15 cellular contexts compared by ENCODE assay signal in the genomic region with DNA sequence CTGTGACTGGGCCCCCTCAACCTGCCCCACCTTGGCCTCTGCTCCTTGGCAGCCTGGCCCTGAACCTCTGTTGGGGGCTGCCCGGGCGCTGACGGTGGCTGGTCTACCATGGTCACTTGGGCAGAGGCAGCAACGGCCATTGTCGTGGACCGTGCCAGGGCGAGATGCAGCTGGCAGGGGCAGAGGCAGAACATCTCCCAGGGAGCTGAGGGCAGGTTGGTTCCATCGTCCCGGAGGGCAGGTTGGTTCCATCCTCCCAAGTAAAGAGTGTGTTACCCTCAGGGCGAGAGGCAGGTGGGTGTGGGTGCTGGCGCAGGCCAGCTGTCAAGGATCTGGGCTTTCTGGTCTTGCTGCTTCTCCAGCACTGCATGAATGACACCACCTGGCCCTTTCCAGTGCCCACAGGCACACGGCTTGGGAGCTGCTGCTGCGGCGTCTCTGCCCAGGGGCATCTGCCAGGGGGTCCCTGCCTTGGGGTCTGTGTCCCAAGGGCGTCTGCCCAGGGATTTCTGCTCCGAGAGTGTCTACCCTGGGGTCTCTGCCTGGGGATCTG.
"Had no signal": no experiment of that assay in that cellular context is flagged by ENCODE, and none has a peak within 500 bp of the region (broad histone marks: within the 10 kb centered on the region; RNA-seq: fewer than 3 reads in every experiment).

No MANE protein-coding gene starts in this region.

- H2AFZ ChIP-seq: hepatocyte had no signal

- H3K27me3 ChIP-seq: breast epithelium, esophagus muscularis mucosa, hepatocyte, left lung, neutrophil, stomach, testis, upper lobe of left lung had no signal

- H3K4me2 ChIP-seq: hepatocyte had no signal

- H3K27ac ChIP-seq: breast epithelium, esophagus muscularis mucosa, hepatocyte, left lung, neutrophil, stomach, testis, upper lobe of left lung had no signal

- ATAC-seq: left lung; naive thymus-derived CD8-positive, alpha-beta T cell had no signal

- H3K9me3 ChIP-seq: breast epithelium, esophagus muscularis mucosa, left lung, neutrophil, stomach, testis, upper lobe of left lung had no signal

- H3K36me3 ChIP-seq: breast epithelium had no signal

- H3K4me3 ChIP-seq: breast epithelium, esophagus muscularis mucosa, hepatocyte, left lung, stomach, testis, upper lobe of left lung had no signal

- DNase-seq: activated CD4-positive, alpha-beta memory T cell treated with anti-CD3 and anti-CD28 coated beads, Interleukin-2, amount 10 ng/mL, durations not matched to agents 7 days and 5 days; activated CD4-positive, alpha-beta T cell treated with anti-CD3 and anti-CD28 coated beads for 4 hours; activated effector memory CD4-positive, alpha-beta T cell treated with anti-CD3 and anti-CD28 coated beads, Interleukin-2, amount 50 U/mL, for 16 hours; activated T-cell treated with anti-CD3 and anti-CD28 coated beads, Interleukin-2, amount 50 U/mL, for 4 hours; islet precursor cell; naive thymus-derived CD8-positive, alpha-beta T cell; small intestine; stomach; testis had no signal

- H3K4me1 ChIP-seq: breast epithelium, esophagus muscularis mucosa, left lung, testis, upper lobe of left lung had no signal
